ENCODE assay signal across 8 cellular contexts in the genomic region with DNA sequence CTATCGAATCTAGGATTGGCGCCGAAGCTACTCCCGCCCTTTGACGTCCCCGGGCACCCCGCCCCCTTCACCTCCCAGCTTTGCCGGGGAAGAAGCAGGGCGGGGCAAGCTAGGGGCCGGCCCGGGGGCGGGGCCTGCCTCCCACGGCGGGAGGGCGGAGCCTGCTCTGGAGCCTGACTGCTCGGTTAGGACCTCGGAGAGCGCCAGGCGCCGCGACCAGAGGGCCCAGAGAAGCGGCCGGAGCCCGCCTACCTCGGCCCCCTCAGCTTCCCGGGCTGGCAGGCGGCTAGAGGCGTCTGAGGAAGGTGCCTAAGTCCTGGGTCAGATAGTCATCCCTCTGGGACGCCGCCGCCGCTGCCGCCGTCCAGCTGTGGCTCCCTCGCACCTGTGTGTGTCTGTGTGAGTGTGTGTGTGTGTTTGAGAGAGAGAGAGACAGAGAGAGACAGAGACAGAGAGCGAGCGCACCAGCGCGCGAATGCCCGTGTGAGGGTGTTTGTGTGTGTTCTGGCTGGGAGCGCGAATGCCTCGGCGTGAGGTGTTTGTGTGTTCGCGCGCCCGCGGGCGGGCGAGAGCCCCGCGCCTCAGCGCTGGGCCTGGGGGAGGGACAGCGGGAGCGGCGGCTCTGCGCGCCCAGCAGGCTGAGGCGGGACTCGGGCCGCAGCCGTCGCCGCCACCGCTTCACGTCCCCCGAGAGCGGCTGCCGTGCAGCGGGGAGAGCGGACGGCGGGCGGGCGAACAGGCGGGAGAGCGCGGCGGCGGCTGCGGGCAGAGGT. TPM values are rescaled to one million over a fixed set of nuclear protein-coding genes. Genes with fewer than 3 reads are reported as not detected.
DNase-seq lines count a peak whose midpoint lies in the region; ATAC-seq and TF ChIP-seq lines count a peak whose summit lies in the region.

STXBP5L (plus strand) TSS at position 176 of the 773 bp plus-strand sequence. CDS start 1,374 bp downstream, outside the sequence.

- H3K4me3 Mint-ChIP-seq in Caco-2 (ENCODE audit: unreplicated experiment), result peak within 1 kb of the TSS; percentile 81

- POLR2A ChIA-PET in Caco-2 (lab: Charles Lee), result interaction anchor here (0.6 kb wide), 1 partner anchor 312 kb away, joined by 3 read pairs; the partner anchor contains the start of gene NDUFB4

- H3K9ac ChIP-seq in adipocyte (ENCODE audit: low read length), result no peak within 1 kb of the TSS

- H3K4me3 ChIP-seq in Caco-2 (ENCODE audit: low read depth, low read length) (peak within 1 kb of the TSS; percentile 41), adipocyte (ENCODE audit: low read length) (peak within 1 kb of the TSS; percentile 75), left ventricle myocardium inferior (peak within 1 kb of the TSS; percentile 61)

- TF ChIP-seq CTCF in Caco-2 (IDR thresholded peaks at IDR 0.05; ENCODE audit: insufficient read depth in 1 of 2, low read depth in 1 of 2, low read length in 1 of 2, severe bottlenecking in 1 of 2, unreplicated experiment in 1 of 2) (no peak), left ventricle myocardium inferior (IDR thresholded peaks at IDR 0.05; ENCODE audit: borderline replicate concordance) (no peak)

- no peak within 1 kb of the TSS for H3K27ac Mint-ChIP-seq in Caco-2 (ENCODE audit: unreplicated experiment)

- H3K27me3 Mint-ChIP-seq in Caco-2 (ENCODE audit: insufficient read depth, unreplicated experiment), result peaks cover 28% of the 10 kb centered on the region

- DNase-seq in Caco-2 (peak; percentile 87 to 90), NOMO-1 treated with DMSO at 0.1 percent for 48 hours (lab: John Stamatoyannopoulos, UW; ENCODE audit: unreplicated experiment) (peak; percentile 30), adipocyte (ENCODE audit: low read depth) (peak; percentile 71), left ventricle myocardium inferior (peak; percentile 33), posterior vena cava (ENCODE audit: low spot score) (peak; percentile 85)
- no peak for DNase-seq in effector CD8-positive, alpha-beta T cell (lab: John Stamatoyannopoulos, UW)

- peak; percentile 97 for ATAC-seq in GM19395 (IDR thresholded peaks at IDR 0.05; ENCODE audit: unreplicated experiment)
- peak; percentile 96 for ATAC-seq in HG03442 (IDR thresholded peaks at IDR 0.05; ENCODE audit: unreplicated experiment)

- H3K4me1 ChIP-seq in Caco-2, result no peaks in the 10 kb centered on the region
- H3K4me1 ChIP-seq in adipocyte (ENCODE audit: control insufficient read depth, insufficient read depth, low read length), result peaks cover 6% of the 10 kb centered on the region
- H3K4me1 ChIP-seq in left ventricle myocardium inferior, result peaks cover 23% of the 10 kb centered on the region

- H3K36me3 ChIP-seq in Caco-2 (ENCODE audit: control insufficient read depth, insufficient read depth, low read length) (no peaks in the 10 kb centered on the region), adipocyte (ENCODE audit: control insufficient read depth, insufficient read depth, low read length, severe bottlenecking) (no peaks in the 10 kb centered on the region), left ventricle myocardium inferior (no peaks in the 10 kb centered on the region)

- intact Hi-C loops in Caco-2 (cut with micrococcal nuclease; ENCODE audit: unreplicated experiment), result no loop called here
- intact Hi-C loops in left ventricle myocardium inferior (cut with micrococcal nuclease), result no loop called here
- intact Hi-C loops in posterior vena cava (cut with DNase I), result no loop called here

- no TSS peak for BruUV-seq in Caco-2 (replicated peaks; lab: Mats Ljungman, UMichigan)

- H3K4me1 Mint-ChIP-seq in Caco-2 (ENCODE audit: low read depth, unreplicated experiment), result peaks cover 7% of the 10 kb centered on the region

- no peaks in the 10 kb centered on the region for H3K9me3 ChIP-seq in Caco-2
- no peaks in the 10 kb centered on the region for H3K9me3 ChIP-seq in adipocyte (ENCODE audit: control insufficient read depth, low read length)
- no peaks in the 10 kb centered on the region for H3K9me3 ChIP-seq in left ventricle myocardium inferior (replicated peaks)

- no peaks in the 10 kb centered on the region for H3K9me3 Mint-ChIP-seq in Caco-2 (ENCODE audit: unreplicated experiment)

- H3K27ac ChIP-seq in left ventricle myocardium inferior (replicated peaks), result no peak within 1 kb of the TSS

- CTCF ChIA-PET in Caco-2 (lab: Charles Lee), result no interaction called here

- 0 out of 2 replicates have a peak, but pooled peaks cover 2% of the 10 kb centered on the region for H3K27me3 ChIP-seq in Caco-2 (replicated peaks; ENCODE audit: control insufficient read depth, insufficient read depth, low read length)
- peaks cover 30% of the 10 kb centered on the region for H3K27me3 ChIP-seq in adipocyte (replicated peaks; ENCODE audit: control insufficient read depth, insufficient read depth, low read length)
- peaks cover 72% of the 10 kb centered on the region for H3K27me3 ChIP-seq in left ventricle myocardium inferior (ENCODE audit: low read depth)

- no peaks in the 10 kb centered on the region for H3K36me3 Mint-ChIP-seq in Caco-2 (ENCODE audit: insufficient read depth, unreplicated experiment)

RNA-seq across cellular contexts. Expression of gene STXBP5L, which starts in this region (rescaled TPM):
- total RNA-seq in Caco-2 (2022) (not detected in 2 replicates), left ventricle myocardium inferior (not detected), posterior vena cava (under 1 TPM; 0.23 to 0.29 TPM)

Comparison
In these comparisons a context has a peak if more than half of its experiments do, and no peak if none do; other contexts are left out.
1. Peak in DNase-seq and H3K4me3 ChIP-seq in Caco-2; RNA of the gene not detected or under 1 TPM.
2. Peak in DNase-seq and H3K4me3 ChIP-seq in left ventricle myocardium inferior; RNA of the gene not detected or under 1 TPM.
3. Peak in DNase-seq in posterior vena cava; RNA of the gene not detected or under 1 TPM.